ENCODE assay signal across 9 cellular contexts in genomic region chr3:9769012-9769411, GRCh38. TPM values are rescaled to one million over a fixed set of nuclear protein-coding genes. Genes with fewer than 3 reads are reported as not detected.
DNase-seq lines count a peak whose midpoint lies in the region; ATAC-seq, FAIRE-seq and TF ChIP-seq lines count a peak whose summit lies in the region.
"Had no signal": no experiment of that assay in that cellular context is flagged by ENCODE, and none has a peak within 500 bp of the region (broad histone marks: within the 10 kb centered on the region; RNA-seq: fewer than 3 reads in every experiment).

No MANE protein-coding gene starts in this region.

- POLR2A ChIA-PET in GM12878 (lab: Charles Lee) = no interaction called here

- no peak for TF ChIP-seq EP300 in GM12878 (IDR thresholded peaks at IDR 0.05; ENCODE audit: borderline replicate concordance in 1 of 2, control insufficient read depth in 1 of 2, low read depth in 2 of 2, low read length in 2 of 2)

- no peak for TF ChIP-seq POLR2A in GM12878 (IDR thresholded peaks at IDR 0.05; ENCODE audit: low read depth, low read length)

- peaks cover 5% of the 10 kb centered on the region for H3K36me3 Mint-ChIP-seq in T-helper 1 cell treated with Interleukin-12 subunit alpha and Interleukin-12 subunit beta and Interleukin-4 antibody, amounts not matched to agents 30 μg/mL and 1 μg/mL, for 36 hours (ENCODE audit: low read depth)

- no peaks in the 10 kb centered on the region for H3K9me3 Mint-ChIP-seq in T-helper 1 cell treated with Interleukin-12 subunit alpha and Interleukin-12 subunit beta and Interleukin-4 antibody, amounts not matched to agents 30 μg/mL and 1 μg/mL, for 36 hours

- FAIRE-seq in GM12878 (lab: Jason Lieb, UNC) = no peak
- FAIRE-seq: A204.1 had no signal

- SMC1A ChIA-PET in GM12878 (lab: Charles Lee; ENCODE audit: uncharacterized antibody, unreplicated experiment) = interaction anchor here (1.0 kb wide), 1 partner anchor 16 kb away, joined by 3 read pairs; no protein-coding TSS in a partner anchor

- no TSS peak for BruUV-seq in GM12878 (replicated peaks; lab: Mats Ljungman, UMichigan)

- peak overlapping the region; percentile 68; the same call in 1 of the 2 replicates for H3K4me2 ChIP-seq in GM12878 (ENCODE audit: control insufficient read depth, insufficient read depth)

- in situ Hi-C loops in GM12878 (cut with MboI) = no loop called here

- DNase-seq in T-helper 1 cell = no peak
- no peak for DNase-seq in GM12878 (ENCODE audit: low read depth, low spot score)
- no peak for DNase-seq in NCI-H2196 (lab: John Stamatoyannopoulos, UW; ENCODE audit: unreplicated experiment)
- no peak for DNase-seq in retina

- no peaks in the 10 kb centered on the region for H3K27me3 Mint-ChIP-seq in T-helper 1 cell treated with Interleukin-12 subunit alpha and Interleukin-12 subunit beta and Interleukin-4 antibody, amounts not matched to agents 30 μg/mL and 1 μg/mL, for 36 hours (ENCODE audit: low read depth)

- no peak overlapping the region for H2AFZ ChIP-seq in GM12878 (ENCODE audit: control insufficient read depth, low read depth, low read length)

- H3K9ac ChIP-seq in GM12878 (ENCODE audit: control insufficient read depth, insufficient read depth, low read length) (no peak overlapping the region), liver (ENCODE audit: low read depth in 1 of 2, low read length in 2 of 2) (peak overlapping the region; percentile 5 to 51), subcutaneous abdominal adipose tissue (ENCODE audit: low read length in 5 of 5) (peak overlapping the region; percentile 77 to 91 (median 87))

- intact Hi-C loops in GM12878 (cut with micrococcal nuclease; ENCODE audit: unreplicated experiment) = no loop called here

- H3K9me3 ChIP-seq in GM12878 (replicated peaks; ENCODE audit: control insufficient read depth, insufficient read depth, low read length) (no peaks in the 10 kb centered on the region), liver (ENCODE audit: control insufficient read depth in 4 of 4, low read length in 3 of 4) (no peaks in the 10 kb centered on the region), subcutaneous abdominal adipose tissue (ENCODE audit: control insufficient read depth in 5 of 5, low read length in 5 of 5) (no peaks in the 10 kb centered on the region)

- H3K27me3 ChIP-seq in GM12878 (replicated peaks in 1 of 2; ENCODE audit: control insufficient read depth in 2 of 2, insufficient read depth in 2 of 2, low read length in 1 of 2) (peaks cover 0 to 2% of the 10 kb centered on the region in 2 experiments; a peak in 3 of 4 replicates), liver (ENCODE audit: control insufficient read depth in 4 of 4, insufficient read depth in 4 of 4, low read length in 3 of 4) (no peaks in the 10 kb centered on the region), subcutaneous abdominal adipose tissue (ENCODE audit: control insufficient read depth in 5 of 5, insufficient read depth in 4 of 5, low read length in 5 of 5) (no peaks in the 10 kb centered on the region)

- CTCF ChIA-PET in GM12878 (lab: Yijun Ruan, JAX) = no interaction called here

- no peak for TF ChIP-seq CTCF in GM12878 (IDR thresholded peaks at IDR 0.05 in 2 of 3, conservative IDR thresholded peaks at IDR 0.05 in 1 of 3; ENCODE audit: control insufficient read depth in 2 of 3, extremely low read depth in 1 of 3, insufficient read depth in 1 of 3, low read depth in 3 of 3, low read length in 3 of 3)
- no peak for TF ChIP-seq CTCF in liver (IDR thresholded peaks at IDR 0.05; ENCODE audit: low read depth, low read length, missing input control)

- WGBS in GM12878 (ENCODE audit: insufficient coverage, insufficient replicate concordance, low lambda C conversion rate, missing lambda C conversion rate) = 92% methylated on average over 5 of the region's 5 CpGs
- 68% methylated on average over 5 of the region's 5 CpGs for WGBS in liver

- ATAC-seq in GM12878 = no peak
- ATAC-seq in HG02571 (IDR thresholded peaks at IDR 0.05; ENCODE audit: unreplicated experiment) = no peak

- H3K27ac ChIP-seq in GM12878 (ENCODE audit: control insufficient read depth, insufficient read depth) = no peak overlapping the region
- H3K27ac ChIP-seq in liver (ENCODE audit: low read depth in 1 of 2, low read length in 2 of 2) = no peak overlapping the region
- H3K27ac ChIP-seq in subcutaneous abdominal adipose tissue (ENCODE audit: low read depth, low read length) = peak overlapping the region; percentile 97

- RAD21 ChIA-PET in GM12878 (lab: Charles Lee; ENCODE audit: unreplicated experiment) = interaction anchor here (1.0 kb wide), 1 partner anchor 12 kb away, joined by 3 read pairs; no protein-coding TSS in a partner anchor

- H3K36me3 ChIP-seq in GM12878 (ENCODE audit: control insufficient read depth in 2 of 2, insufficient read depth in 2 of 2, low read length in 1 of 2) = no peaks in the 10 kb centered on the region
- peaks cover 0 to 8% (median 4%) of the 10 kb centered on the region in 4 donors for H3K36me3 ChIP-seq in liver (ENCODE audit: control insufficient read depth in 4 of 4, insufficient read depth in 3 of 4, low read depth in 1 of 4, low read length in 3 of 4)
- peaks cover 2 to 17% (median 14%) of the 10 kb centered on the region in 5 donors for H3K36me3 ChIP-seq in subcutaneous abdominal adipose tissue (ENCODE audit: control insufficient read depth in 5 of 5, insufficient read depth in 5 of 5, low read length in 5 of 5)

- H3K79me2 ChIP-seq in GM12878 (ENCODE audit: control insufficient read depth, insufficient read depth, low read length) = no peaks in the 10 kb centered on the region

- H3K4me3 Mint-ChIP-seq in T-helper 1 cell treated with Interleukin-12 subunit alpha and Interleukin-12 subunit beta and Interleukin-4 antibody, amounts not matched to agents 30 μg/mL and 1 μg/mL, for 36 hours = peak overlapping the region; percentile 87

- no peaks in the 10 kb centered on the region; the same call in 1 of the 2 replicates for H3K4me1 ChIP-seq in GM12878 (ENCODE audit: control insufficient read depth, insufficient read depth, low read length)
- H3K4me1 ChIP-seq in liver (ENCODE audit: control insufficient read depth in 4 of 4, insufficient read depth in 4 of 4, low read length in 3 of 4) = peaks cover 8 to 28% (median 20%) of the 10 kb centered on the region in 4 donors
- peaks cover 13 to 55% (median 49%) of the 10 kb centered on the region in 5 donors for H3K4me1 ChIP-seq in subcutaneous abdominal adipose tissue (ENCODE audit: control insufficient read depth in 5 of 5, insufficient read depth in 5 of 5, low read length in 5 of 5)

- no peak for TF ChIP-seq RAD21 in GM12878 (IDR thresholded peaks at IDR 0.05; ENCODE audit: insufficient read depth, low read depth, low read length)
- TF ChIP-seq RAD21 in liver (IDR thresholded peaks at IDR 0.05) = no peak

- H3K4me3 ChIP-seq in GM12878 (no peak overlapping the region), liver (ENCODE audit: low read depth in 1 of 3, low read length in 3 of 3) (peak overlapping the region; percentile 50 to 70 (median 68)), subcutaneous abdominal adipose tissue (ENCODE audit: low read depth in 1 of 5, low read length in 5 of 5) (peak overlapping the region; percentile 69 to 84 (median 81))

- H3K27ac Mint-ChIP-seq in T-helper 1 cell treated with Interleukin-12 subunit alpha and Interleukin-12 subunit beta and Interleukin-4 antibody, amounts not matched to agents 30 μg/mL and 1 μg/mL, for 36 hours = peak overlapping the region; percentile 71

- peaks cover 25% of the 10 kb centered on the region for H3K4me1 Mint-ChIP-seq in T-helper 1 cell treated with Interleukin-12 subunit alpha and Interleukin-12 subunit beta and Interleukin-4 antibody, amounts not matched to agents 30 μg/mL and 1 μg/mL, for 36 hours (ENCODE audit: low read depth)

- H4K20me1 ChIP-seq in GM12878 (ENCODE audit: control insufficient read depth, insufficient read depth) = no peaks in the 10 kb centered on the region

RNA-seq across cellular contexts. Expression of gene CAMK1, which starts 0.7 kb away (rescaled TPM):
- total RNA-seq in GM12878 (2013; cell fraction: nucleolus; rRNA removed) = not detected in 2 replicates
- 0.44 and 0.73 TPM in 2 replicates for total RNA-seq in GM12878 (2014; rRNA removed)
- 0.31 and 0.32 TPM in 2 replicates for total RNA-seq in GM12878 (2014; rRNA removed; fragmentation: Illumina TruSeq; extraction: Trizol)
- 0.61 and 0.64 TPM in 2 replicates for total RNA-seq in GM12878 (2021)
- polyA plus RNA-seq in GM12878 (2011; ENCODE audit: low read depth) = 0.79 TPM
- 0.16 and 0.24 TPM in 2 replicates for polyA plus RNA-seq in GM12878 (2011; rRNA removed)
- polyA plus RNA-seq in GM12878 (2011; cell fraction: cytosol; rRNA removed) = 0.48 and 0.67 TPM in 2 replicates
- 0.43 and 0.47 TPM in 2 replicates for polyA plus RNA-seq in GM12878 (2011; cell fraction: nucleus; rRNA removed)
- 1.0 and 1.6 TPM in 2 replicates for polyA plus RNA-seq in GM12878 (2012)
- polyA plus RNA-seq in GM12878 (2014; fragmentation: Illumina TruSeq; extraction: Trizol) = 0.28 TPM in 1 of 2 replicates, not detected in the other
- not detected for polyA plus RNA-seq in GM12878 (2014; fragmentation: Nextera tagmentation; extraction: Ambion mirVana)
- 0.18 and 0.37 TPM in 2 replicates for polyA plus RNA-seq in GM12878 (2014; rRNA removed)
- polyA plus RNA-seq in GM12878 (2016; fragmentation: Nextera tagmentation; extraction: Ambion mirVana) = 1 to 10 TPM; 1.5 to 2.1 TPM
- 0.37 and 0.67 TPM in 2 replicates for polyA minus RNA-seq in GM12878 (2011; rRNA and poly(A)+ RNA removed)
- not detected in 2 replicates for polyA minus RNA-seq in GM12878 (2011; cell fraction: cytosol; rRNA and poly(A)+ RNA removed)
- 0.12 TPM in 1 of 2 replicates, not detected in the other for polyA minus RNA-seq in GM12878 (2011; cell fraction: nucleus; rRNA and poly(A)+ RNA removed)
- 10 to 100 TPM; 13.8 to 17.3 TPM for total RNA-seq in liver
- 10 to 100 TPM; 16.0 to 20.1 TPM for polyA plus RNA-seq in liver

RNA-seq across cellular contexts. Expression of gene OGG1, which starts 19.3 kb away (rescaled TPM):
- total RNA-seq in GM12878 (2013; cell fraction: nucleolus; rRNA removed) = 41.7 and 49.6 TPM in 2 replicates
- total RNA-seq in GM12878 (2014; rRNA removed) = 32.0 and 32.1 TPM in 2 replicates
- total RNA-seq in GM12878 (2014; rRNA removed; fragmentation: Illumina TruSeq; extraction: Trizol) = 21.1 and 23.5 TPM in 2 replicates
- total RNA-seq in GM12878 (2021) = 24.3 TPM in 2 replicates
- 5.8 TPM for polyA plus RNA-seq in GM12878 (2011; ENCODE audit: low read depth)
- 14.2 and 22.8 TPM in 2 replicates for polyA plus RNA-seq in GM12878 (2011; rRNA removed)
- 21.7 and 32.7 TPM in 2 replicates for polyA plus RNA-seq in GM12878 (2011; cell fraction: cytosol; rRNA removed)
- polyA plus RNA-seq in GM12878 (2011; cell fraction: nucleus; rRNA removed) = 29.9 and 35.3 TPM in 2 replicates
- polyA plus RNA-seq in GM12878 (2012) = 10.2 and 11.8 TPM in 2 replicates
- 27.4 and 30.1 TPM in 2 replicates for polyA plus RNA-seq in GM12878 (2014; fragmentation: Illumina TruSeq; extraction: Trizol)
- 1 to 10 TPM; 4.8 to 6.9 TPM for polyA plus RNA-seq in GM12878 (2014; fragmentation: Nextera tagmentation; extraction: Ambion mirVana)
- polyA plus RNA-seq in GM12878 (2014; rRNA removed) = 35.4 and 38.7 TPM in 2 replicates
- 10 to 100 TPM; 35.6 to 38.8 TPM for polyA plus RNA-seq in GM12878 (2016; fragmentation: Nextera tagmentation; extraction: Ambion mirVana)
- 45.5 and 72.0 TPM in 2 replicates for polyA minus RNA-seq in GM12878 (2011; rRNA and poly(A)+ RNA removed)
- polyA minus RNA-seq in GM12878 (2011; cell fraction: cytosol; rRNA and poly(A)+ RNA removed) = 16.0 and 21.1 TPM in 2 replicates
- 36.9 and 69.6 TPM in 2 replicates for polyA minus RNA-seq in GM12878 (2011; cell fraction: nucleus; rRNA and poly(A)+ RNA removed)
- 10 to 100 TPM in 1 of 2 donors, 1 to 10 TPM in 1; 9.1 to 19.8 TPM for total RNA-seq in liver
- 10 to 100 TPM in 1 of 2 donors, 1 to 10 TPM in 1; 8.9 to 10.8 TPM for polyA plus RNA-seq in liver

RNA-seq across cellular contexts. Expression of gene TADA3, which starts 23.3 kb away (rescaled TPM):
- 15.3 and 16.4 TPM in 2 replicates for total RNA-seq in GM12878 (2013; cell fraction: nucleolus; rRNA removed)
- 61.6 and 71.2 TPM in 2 replicates for total RNA-seq in GM12878 (2014; rRNA removed)
- total RNA-seq in GM12878 (2014; rRNA removed; fragmentation: Illumina TruSeq; extraction: Trizol) = 38.2 and 41.2 TPM in 2 replicates
- 50.5 and 52.2 TPM in 2 replicates for total RNA-seq in GM12878 (2021)
- polyA plus RNA-seq in GM12878 (2011; ENCODE audit: low read depth) = 16.9 TPM
- 19.6 and 33.6 TPM in 2 replicates for polyA plus RNA-seq in GM12878 (2011; rRNA removed)
- 50.5 and 55.8 TPM in 2 replicates for polyA plus RNA-seq in GM12878 (2011; cell fraction: cytosol; rRNA removed)
- polyA plus RNA-seq in GM12878 (2011; cell fraction: nucleus; rRNA removed) = 33.5 and 35.2 TPM in 2 replicates
- 31.8 and 35.6 TPM in 2 replicates for polyA plus RNA-seq in GM12878 (2012)
- 26.0 and 49.8 TPM in 2 replicates for polyA plus RNA-seq in GM12878 (2014; fragmentation: Illumina TruSeq; extraction: Trizol)
- polyA plus RNA-seq in GM12878 (2014; fragmentation: Nextera tagmentation; extraction: Ambion mirVana) = 1 to 10 TPM; 2.6 to 9.0 TPM
- polyA plus RNA-seq in GM12878 (2014; rRNA removed) = 55.7 and 63.4 TPM in 2 replicates
- 10 to 100 TPM; 64.7 to 71.0 TPM for polyA plus RNA-seq in GM12878 (2016; fragmentation: Nextera tagmentation; extraction: Ambion mirVana)
- 17.2 and 38.1 TPM in 2 replicates for polyA minus RNA-seq in GM12878 (2011; rRNA and poly(A)+ RNA removed)
- 17.3 and 17.9 TPM in 2 replicates for polyA minus RNA-seq in GM12878 (2011; cell fraction: cytosol; rRNA and poly(A)+ RNA removed)
- 10.2 and 15.5 TPM in 2 replicates for polyA minus RNA-seq in GM12878 (2011; cell fraction: nucleus; rRNA and poly(A)+ RNA removed)
- total RNA-seq in liver = 10 to 100 TPM; 20.7 to 22.3 TPM
- 10 to 100 TPM; 16.2 to 27.8 TPM for polyA plus RNA-seq in liver

RNA-seq across cellular contexts. Expression of gene ARPC4, which starts 23.9 kb away (rescaled TPM):
- total RNA-seq in GM12878 (2013; cell fraction: nucleolus; rRNA removed) = 176 and 182 TPM in 2 replicates
- total RNA-seq in GM12878 (2014; rRNA removed) (329 and 354 TPM in 2 replicates), GM12878 (2014; rRNA removed; fragmentation: Illumina TruSeq; extraction: Trizol) (243 and 257 TPM in 2 replicates), GM12878 (2021) (274 and 277 TPM in 2 replicates), liver (10 to 100 TPM; 53.3 to 53.6 TPM)
- polyA plus RNA-seq in GM12878 (2011; ENCODE audit: low read depth) = 159 TPM
- polyA plus RNA-seq in GM12878 (2011; rRNA removed) (177 and 192 TPM in 2 replicates), GM12878 (2014; fragmentation: Illumina TruSeq; extraction: Trizol) (260 and 266 TPM in 2 replicates), GM12878 (2014; fragmentation: Nextera tagmentation; extraction: Ambion mirVana) (10 to 100 TPM; 42.0 to 55.9 TPM), GM12878 (2014; rRNA removed) (293 and 302 TPM in 2 replicates), GM12878 (2016; fragmentation: Nextera tagmentation; extraction: Ambion mirVana) (100 to 1,000 TPM; 313 to 326 TPM), liver (10 to 100 TPM; 22.1 to 51.8 TPM)
- 168 and 237 TPM in 2 replicates for polyA plus RNA-seq in GM12878 (2011; cell fraction: cytosol; rRNA removed)
- polyA plus RNA-seq in GM12878 (2011; cell fraction: nucleus; rRNA removed) = 109 and 131 TPM in 2 replicates
- 206 and 224 TPM in 2 replicates for polyA plus RNA-seq in GM12878 (2012)
- 174 and 234 TPM in 2 replicates for polyA minus RNA-seq in GM12878 (2011; rRNA and poly(A)+ RNA removed)
- 133 and 141 TPM in 2 replicates for polyA minus RNA-seq in GM12878 (2011; cell fraction: cytosol; rRNA and poly(A)+ RNA removed)
- polyA minus RNA-seq in GM12878 (2011; cell fraction: nucleus; rRNA and poly(A)+ RNA removed) = 58.4 and 99.3 TPM in 2 replicates

RNA-seq across cellular contexts. Expression of gene BRPF1, which starts 37.5 kb away (rescaled TPM):
- 14.4 and 20.3 TPM in 2 replicates for total RNA-seq in GM12878 (2013; cell fraction: nucleolus; rRNA removed)
- total RNA-seq in GM12878 (2014; rRNA removed) = 19.2 and 21.9 TPM in 2 replicates
- 11.1 and 13.6 TPM in 2 replicates for total RNA-seq in GM12878 (2014; rRNA removed; fragmentation: Illumina TruSeq; extraction: Trizol)
- 21.3 and 25.3 TPM in 2 replicates for total RNA-seq in GM12878 (2021)
- 9.6 TPM for polyA plus RNA-seq in GM12878 (2011; ENCODE audit: low read depth)
- polyA plus RNA-seq in GM12878 (2011; rRNA removed) = 3.9 and 9.0 TPM in 2 replicates
- polyA plus RNA-seq in GM12878 (2011; cell fraction: cytosol; rRNA removed) = 9.6 and 12.7 TPM in 2 replicates
- 34.9 and 45.0 TPM in 2 replicates for polyA plus RNA-seq in GM12878 (2011; cell fraction: nucleus; rRNA removed)
- 9.3 and 15.7 TPM in 2 replicates for polyA plus RNA-seq in GM12878 (2012)
- 6.4 and 13.6 TPM in 2 replicates for polyA plus RNA-seq in GM12878 (2014; fragmentation: Illumina TruSeq; extraction: Trizol)
- 1 to 10 TPM; 1.2 to 1.4 TPM for polyA plus RNA-seq in GM12878 (2014; fragmentation: Nextera tagmentation; extraction: Ambion mirVana)
- polyA plus RNA-seq in GM12878 (2014; rRNA removed) = 18.6 and 20.7 TPM in 2 replicates
- polyA plus RNA-seq in GM12878 (2016; fragmentation: Nextera tagmentation; extraction: Ambion mirVana) = 10 to 100 TPM; 13.0 to 14.4 TPM
- polyA minus RNA-seq in GM12878 (2011; rRNA and poly(A)+ RNA removed) = 8.1 and 12.0 TPM in 2 replicates
- polyA minus RNA-seq in GM12878 (2011; cell fraction: cytosol; rRNA and poly(A)+ RNA removed) = 5.2 and 8.1 TPM in 2 replicates
- 9.6 and 19.1 TPM in 2 replicates for polyA minus RNA-seq in GM12878 (2011; cell fraction: nucleus; rRNA and poly(A)+ RNA removed)
- total RNA-seq in liver = 10 to 100 TPM in 1 of 2 donors, 1 to 10 TPM in 1; 9.4 to 11.2 TPM
- polyA plus RNA-seq in liver = 1 to 10 TPM; 2.0 to 3.5 TPM

Comparison
In these comparisons a context has a peak if more than half of its experiments do, and no peak if none do; other contexts are left out.
1. RNA of gene CAMK1, which starts 0.7 kb away (total RNA-seq): 13.8 to 17.3 TPM in liver; 0.31 to 0.73 TPM in GM12878; every median in the first group is over 4 times any median in the second.